In the genomic region with DNA sequence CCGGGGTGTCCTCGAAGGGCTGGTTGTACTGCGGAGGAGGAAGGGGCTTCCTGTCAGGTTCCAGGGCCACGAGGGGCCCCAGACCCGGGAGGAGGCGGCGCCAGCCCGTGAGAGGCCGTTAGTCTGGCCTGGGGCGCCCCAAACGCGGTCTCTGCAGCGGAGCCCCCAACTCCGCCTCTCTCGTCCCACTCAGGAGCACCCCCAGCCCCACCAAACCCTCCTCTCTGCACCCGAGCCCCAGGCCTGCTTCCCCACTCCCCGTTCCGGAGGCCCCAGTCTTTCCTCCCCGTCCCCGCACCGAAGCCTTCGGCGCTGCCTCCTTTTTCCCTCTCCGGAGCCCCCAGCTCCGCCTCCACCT, we compare ENCODE assay signal across 8 cellular contexts. TPM values are rescaled to one million over a fixed set of nuclear protein-coding genes. Genes with fewer than 3 reads are reported as not detected.
DNase-seq lines count a peak whose midpoint lies in the region; ATAC-seq and TF ChIP-seq lines count a peak whose summit lies in the region.

No MANE protein-coding gene starts in this region.

- no peak overlapping the region for H3K27ac ChIP-seq in heart left ventricle
- no peak overlapping the region for H3K27ac ChIP-seq in left lung

- no peaks in the 10 kb centered on the region for H3K9me3 Mint-ChIP-seq in activated T-helper 17 cell treated with anti-CD3 and anti-CD28 coated beads, Interleukin-2, amount 50 U/mL, for 72 hours
- H3K9me3 Mint-ChIP-seq in type B pancreatic cell, result no peaks in the 10 kb centered on the region

- H3K36me3 ChIP-seq in heart left ventricle (no peaks in the 10 kb centered on the region), left lung (peaks cover 0 to 3% of the 10 kb centered on the region in 2 donors)

- DNase-seq in heart left ventricle (no peak), cardiac septum (ENCODE audit: low spot score) (no peak), left lung (peak in 1 of 2 donors; percentile 80), type B pancreatic cell (ENCODE audit: extremely low spot score, unreplicated experiment) (no peak), NOMO-1 treated with dmso at 0.1 percent for 144 hours (lab: John Stamatoyannopoulos, UW; ENCODE audit: unreplicated experiment) (no peak), DMS53 (lab: John Stamatoyannopoulos, UW) (no peak)
- DNase-seq in stimulated activated CD4-positive, alpha-beta T cell treated with anti-CD3 and anti-CD28 coated beads, Interleukin-4, amount 100 ng/mL, for 4 hours, result no peak

- H3K9me3 ChIP-seq in heart left ventricle (no peaks in the 10 kb centered on the region), left lung (no peaks in the 10 kb centered on the region)

- peak overlapping the region; percentile 96 for H3K27ac Mint-ChIP-seq in activated T-helper 17 cell treated with anti-CD3 and anti-CD28 coated beads, Interleukin-2, amount 50 U/mL, for 72 hours
- H3K27ac Mint-ChIP-seq in type B pancreatic cell, result peak overlapping the region; percentile 92

- peak overlapping the region; percentile 94 for H3K4me3 Mint-ChIP-seq in activated T-helper 17 cell treated with anti-CD3 and anti-CD28 coated beads, Interleukin-2, amount 50 U/mL, for 72 hours
- H3K4me3 Mint-ChIP-seq in type B pancreatic cell, result peak overlapping the region; percentile 99

- peaks cover 26% of the 10 kb centered on the region for H3K4me1 Mint-ChIP-seq in activated T-helper 17 cell treated with anti-CD3 and anti-CD28 coated beads, Interleukin-2, amount 50 U/mL, for 72 hours
- H3K4me1 Mint-ChIP-seq in type B pancreatic cell (ENCODE audit: unreplicated experiment), result peaks cover 22% of the 10 kb centered on the region

- 0 to 2% (median 1%) methylated on average over 25 of the region's 25 CpGs for WGBS in heart left ventricle, 4 donors

- H3K36me3 Mint-ChIP-seq in activated T-helper 17 cell treated with anti-CD3 and anti-CD28 coated beads, Interleukin-2, amount 50 U/mL, for 72 hours (ENCODE audit: low read depth), result peaks cover 57% of the 10 kb centered on the region
- peaks cover 14% of the 10 kb centered on the region for H3K36me3 Mint-ChIP-seq in type B pancreatic cell

- peak overlapping the region; percentile 51 to 87 (median 64) for H3K4me3 ChIP-seq in heart left ventricle
- H3K4me3 ChIP-seq in left lung, result peak overlapping the region; percentile 71 to 74

- TF ChIP-seq POLR2A in heart left ventricle (IDR thresholded peaks at IDR 0.05), result no peak

- ATAC-seq in heart left ventricle, result no peak
- no peak for ATAC-seq in activated T-helper 17 cell treated with anti-CD3 and anti-CD28 coated beads, Interleukin-2, amount 50 U/mL, for 72 hours (replicated peaks)
- ATAC-seq in left lung, result no peak

- intact Hi-C loops in heart left ventricle (cut with DNase I), result loop anchor here in 1 of 10 donors (10.0 kb wide), 1 partner anchor 289 kb away; a partner anchor contains a TSS
- intact Hi-C loops in cardiac septum (cut with DNase I), result no loop called here
- intact Hi-C loops in left lung (cut with DNase I), result no loop called here

- H3K4me1 ChIP-seq in heart left ventricle (peaks cover 0 to 26% (median 7%) of the 10 kb centered on the region in 12 donors), left lung (peaks cover 4 to 39% of the 10 kb centered on the region in 2 donors)

- TF ChIP-seq CTCF in heart left ventricle (IDR thresholded peaks at IDR 0.05), result no peak
- no peak for TF ChIP-seq CTCF in left lung (IDR thresholded peaks at IDR 0.05)
- no peak for TF ChIP-seq CTCF in type B pancreatic cell (conservative IDR thresholded peaks at IDR 0.05)

- peaks cover 8% of the 10 kb centered on the region for H3K27me3 Mint-ChIP-seq in activated T-helper 17 cell treated with anti-CD3 and anti-CD28 coated beads, Interleukin-2, amount 50 U/mL, for 72 hours
- H3K27me3 Mint-ChIP-seq in type B pancreatic cell, result no peaks in the 10 kb centered on the region

- H3K27me3 ChIP-seq in heart left ventricle (peaks cover 0 to 4% (median 0%) of the 10 kb centered on the region in 9 donors), left lung (peaks cover 0 to 9% of the 10 kb centered on the region in 2 donors)

RNA-seq across cellular contexts. Expression of a gene that starts 0.5 kb away (rescaled TPM):
- total RNA-seq in heart left ventricle, result 1 to 10 TPM in 1 of 9 donors, under 1 TPM in 5, not detected in 3; 0.10 to 8.4 (median 0.48) TPM
- polyA plus RNA-seq in heart left ventricle, result under 1 TPM; 0.08 to 0.10 TPM
- not detected for total RNA-seq in cardiac septum
- total RNA-seq in activated T-helper 17 cell treated with anti-CD3 and anti-CD28 coated beads, Interleukin-2, amount 50 U/mL, for 72 hours, result 100 to 1,000 TPM in 1 of 2 donors, 10 to 100 TPM in 1; 90.4 to 147 TPM
- 1 to 10 TPM; 1.8 to 7.1 TPM for total RNA-seq in left lung
- 16.7 and 42.1 TPM in 2 replicates for total RNA-seq in type B pancreatic cell (ENCODE audit: low replicate concordance)
